In the genomic region with DNA sequence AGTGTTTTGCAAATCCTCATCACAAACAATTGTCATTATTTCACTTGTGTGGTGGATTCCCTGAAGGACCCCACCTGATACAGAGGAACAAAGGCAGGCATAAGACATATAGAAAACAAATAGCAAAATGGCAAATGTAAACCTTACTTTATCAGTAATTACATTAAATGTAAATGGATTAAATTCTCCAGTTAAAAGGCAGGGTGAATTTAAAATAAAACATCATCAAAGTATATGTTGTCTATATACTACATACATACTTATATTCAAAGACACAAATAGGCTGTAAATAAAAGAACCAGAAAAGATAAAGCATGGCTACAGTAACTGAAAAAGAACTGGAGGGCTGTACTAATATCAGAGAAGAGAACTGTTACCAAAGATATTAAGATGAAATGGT, we compare ENCODE assay signal across 22 cellular contexts.
DNase-seq lines count a peak whose midpoint lies in the region; ATAC-seq, FAIRE-seq and TF ChIP-seq lines count a peak whose summit lies in the region.
"Had no signal": no experiment of that assay in that cellular context is flagged by ENCODE, and none has a peak within 500 bp of the region (broad histone marks: within the 10 kb centered on the region; RNA-seq: fewer than 3 reads in every experiment).

No MANE protein-coding gene starts in this region.

- H2AFZ ChIP-seq in astrocyte (ENCODE audit: low read depth, low read length): no peak overlapping the region
- H2AFZ ChIP-seq: GM23248 had no signal

- peak; percentile 21 for FAIRE-seq in G401.6 (lab: Jason Lieb, UNC)
- peak; percentile 34 for FAIRE-seq in astrocyte (lab: Jason Lieb, UNC)
- FAIRE-seq: GM12891, GM18507 had no signal

- H3K27ac ChIP-seq in astrocyte (ENCODE audit: low read depth, low read length): no peak overlapping the region
- H3K27ac ChIP-seq: BLaER1 treated with 17β-estradiol and CSF1 and Interleukin-3, amounts not matched to agents 10 nM and 100 nM; GM23248 had no signal

- H3K9ac ChIP-seq in astrocyte (ENCODE audit: low read length): no peak overlapping the region
- H3K9ac ChIP-seq: BLaER1 treated with 17β-estradiol and CSF1 and Interleukin-3, amounts not matched to agents 10 nM and 100 nM; GM23248 had no signal

- TF ChIP-seq CTCF in astrocyte (IDR thresholded peaks at IDR 0.05; ENCODE audit: insufficient read depth, low read depth, low read length): no peak
- TF ChIP-seq CTCF in endothelial cell (IDR thresholded peaks at IDR 0.05; ENCODE audit: unreplicated experiment): no peak

- no peak overlapping the region for H3K27ac Mint-ChIP-seq in astrocyte (ENCODE audit: unreplicated experiment)
- H3K27ac Mint-ChIP-seq in endothelial cell (ENCODE audit: unreplicated experiment): no peak overlapping the region
- H3K27ac Mint-ChIP-seq: CD14-positive monocyte; CD4-positive, alpha-beta T cell; CD8-positive, alpha-beta memory T cell had no signal

- H3K27me3 ChIP-seq in astrocyte (ENCODE audit: insufficient read depth, low read length): no peaks in the 10 kb centered on the region
- H3K27me3 ChIP-seq: BE2C; BLaER1 treated with 17β-estradiol and CSF1 and Interleukin-3, amounts not matched to agents 10 nM and 100 nM had no signal

- peaks cover 3% of the 10 kb centered on the region for H3K4me1 Mint-ChIP-seq in astrocyte (ENCODE audit: low read depth, unreplicated experiment)
- no peaks in the 10 kb centered on the region for H3K4me1 Mint-ChIP-seq in endothelial cell (ENCODE audit: unreplicated experiment)
- H3K4me1 Mint-ChIP-seq: CD14-positive monocyte had no signal

- no peak overlapping the region for H3K4me2 ChIP-seq in astrocyte (ENCODE audit: low read length)
- H3K4me2 ChIP-seq: BLaER1 treated with 17β-estradiol and CSF1 and Interleukin-3, amounts not matched to agents 10 nM and 100 nM had no signal

- peaks cover 52% of the 10 kb centered on the region for H3K36me3 Mint-ChIP-seq in astrocyte (ENCODE audit: low read depth, unreplicated experiment)
- peaks cover 77% of the 10 kb centered on the region for H3K36me3 Mint-ChIP-seq in endothelial cell (ENCODE audit: low read depth, unreplicated experiment)

- DNase-seq in astrocyte (ENCODE audit: low read depth) (no peak), endothelial cell (ENCODE audit: low spot score) (no peak), NCI-H748 treated with DMSO at 0.1 percent for 48 hours (lab: John Stamatoyannopoulos, UW) (no peak), amygdala (lab: John Stamatoyannopoulos, UW) (no peak)
- DNase-seq: ACHN; AML-193; BE2C; CD4-positive, alpha-beta T cell; CD8-positive, alpha-beta memory T cell; DMS 273 treated with DMSO at 0.1 percent for 48 hours; DMS79; EL; GF-D8; GM23248; H7; HCEC 1CT had no signal

- no peaks in the 10 kb centered on the region for H4K20me1 ChIP-seq in astrocyte (ENCODE audit: insufficient read depth, low read length)
- H4K20me1 ChIP-seq: BLaER1 treated with 17β-estradiol and CSF1 and Interleukin-3, amounts not matched to agents 10 nM and 100 nM had no signal

- ATAC-seq in GM21515 (IDR thresholded peaks at IDR 0.05; ENCODE audit: unreplicated experiment): no peak

- peaks cover 6% of the 10 kb centered on the region for H3K36me3 ChIP-seq in astrocyte (ENCODE audit: insufficient read depth, low read length)

- no peaks in the 10 kb centered on the region for H3K4me1 ChIP-seq in astrocyte (ENCODE audit: insufficient read depth, low read length)
- H3K4me1 ChIP-seq: BE2C; BLaER1 treated with 17β-estradiol and CSF1 and Interleukin-3, amounts not matched to agents 10 nM and 100 nM had no signal

- H3K79me2 ChIP-seq in astrocyte (ENCODE audit: insufficient read depth, low read length): no peaks in the 10 kb centered on the region

- peaks cover 21% of the 10 kb centered on the region for H3K9me3 Mint-ChIP-seq in astrocyte (ENCODE audit: unreplicated experiment)
- peaks cover 14% of the 10 kb centered on the region for H3K9me3 Mint-ChIP-seq in endothelial cell (ENCODE audit: unreplicated experiment)

- H3K4me3 Mint-ChIP-seq in astrocyte (ENCODE audit: unreplicated experiment) (no peak overlapping the region), endothelial cell (ENCODE audit: unreplicated experiment) (peak overlapping the region; percentile 8)
- H3K4me3 Mint-ChIP-seq: CD14-positive monocyte; CD4-positive, alpha-beta T cell; CD8-positive, alpha-beta memory T cell had no signal

- peaks cover 4% of the 10 kb centered on the region for H3K9me3 ChIP-seq in astrocyte (ENCODE audit: insufficient read depth, low read depth, low read length)
- H3K9me3 ChIP-seq: BE2C had no signal

- no peak overlapping the region for H3K4me3 ChIP-seq in astrocyte (ENCODE audit: insufficient read depth, low read depth, low read length)
- H3K4me3 ChIP-seq: BLaER1 treated with 17β-estradiol and CSF1 and Interleukin-3, amounts not matched to agents 10 nM and 100 nM; GM23248 had no signal

- H3K27me3 Mint-ChIP-seq in astrocyte (ENCODE audit: low read depth, unreplicated experiment) (no peaks in the 10 kb centered on the region), endothelial cell (ENCODE audit: unreplicated experiment) (peaks cover 6% of the 10 kb centered on the region)
- H3K27me3 Mint-ChIP-seq: CD4-positive, alpha-beta T cell; CD8-positive, alpha-beta memory T cell had no signal
